Comparison of ENCODE assay signal across 9 cellular contexts in the genomic region with DNA sequence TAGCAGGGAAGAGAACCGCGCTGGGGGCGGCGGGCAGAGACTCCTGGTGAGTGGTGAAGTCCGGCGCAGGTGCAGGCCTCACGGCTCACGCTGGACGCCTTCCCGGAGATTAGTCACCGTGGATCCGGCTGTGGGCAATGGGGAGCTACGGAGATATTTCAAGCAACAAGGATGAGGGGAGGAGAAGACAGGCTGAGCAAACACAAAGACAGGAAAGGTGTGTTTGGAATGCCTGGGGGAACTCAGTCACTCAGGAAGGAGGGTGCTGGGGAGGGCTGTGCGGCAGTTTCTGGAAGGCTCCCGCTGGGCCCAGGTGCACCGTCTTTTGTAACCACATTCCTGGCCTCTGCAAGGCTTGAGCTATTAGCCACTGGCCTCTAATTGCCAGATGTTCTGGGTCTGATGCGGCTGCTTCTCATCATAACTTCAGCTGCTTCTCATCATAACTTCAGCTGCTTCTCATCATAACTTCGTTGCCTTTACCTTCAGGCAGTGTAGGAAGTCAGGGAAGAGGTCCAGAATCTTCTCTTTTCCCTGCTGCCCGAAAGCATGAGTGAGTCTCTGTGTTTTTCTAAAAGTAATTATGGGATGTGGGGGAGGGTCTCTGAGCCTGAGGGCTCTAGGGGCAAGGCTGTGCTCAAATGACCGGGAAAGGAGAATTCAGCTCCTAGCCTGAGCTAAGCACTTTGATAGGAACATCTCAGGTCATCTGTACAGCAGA.
A peak's percentile ranks its signal among the peaks of the same experiment; 100 is the strongest.
DNase-seq lines count a peak whose midpoint lies in the region; ATAC-seq and TF ChIP-seq lines count a peak whose summit lies in the region.
"Had no signal": no experiment of that assay in that cellular context is flagged by ENCODE, and none has a peak within 500 bp of the region (broad histone marks: within the 10 kb centered on the region; RNA-seq: fewer than 3 reads in every experiment).

No MANE protein-coding gene starts in this region.

- peaks cover 2% of the 10 kb centered on the region for H3K27me3 Mint-ChIP-seq in activated CD8-positive, alpha-beta T cell treated with anti-CD3 and anti-CD28 coated beads for 36 hours

- no peak for ATAC-seq in HG02571 (IDR thresholded peaks at IDR 0.05; ENCODE audit: unreplicated experiment)
- no peak for ATAC-seq in activated CD8-positive, alpha-beta T cell treated with anti-CD3 and anti-CD28 coated beads for 36 hours
- ATAC-seq in GM21423 (IDR thresholded peaks at IDR 0.05; ENCODE audit: unreplicated experiment), result no peak
- ATAC-seq: T-cell had no signal

- POLR2A ChIA-PET in activated CD8-positive, alpha-beta T cell treated with anti-CD3 and anti-CD28 coated beads for 36 hours (lab: Charles Lee), result no interaction called here

- no peak for TF ChIP-seq CTCF in foreskin fibroblast (IDR thresholded peaks at IDR 0.05; ENCODE audit: low read depth, low read length)
- TF ChIP-seq CTCF in activated CD8-positive, alpha-beta T cell treated with anti-CD3 and anti-CD28 coated beads for 36 hours (IDR thresholded peaks at IDR 0.05), result no peak

- CTCF ChIA-PET in activated CD8-positive, alpha-beta T cell treated with anti-CD3 and anti-CD28 coated beads for 36 hours (lab: Charles Lee), result no interaction called here

- DNase-seq in EH (ENCODE audit: low read depth), result peak; percentile 81
- peak; percentile 74 to 89 for DNase-seq in foreskin fibroblast
- peak; percentile 72 for DNase-seq in non-pigmented ciliary epithelial cell (ENCODE audit: low read depth)
- no peak for DNase-seq in D341Med (ENCODE audit: low spot score)
- no peak for DNase-seq in activated CD8-positive, alpha-beta T cell treated with anti-CD3 and anti-CD28 coated beads for 36 hours
- DNase-seq: T-cell had no signal

- H3K4me3 Mint-ChIP-seq in activated CD8-positive, alpha-beta T cell treated with anti-CD3 and anti-CD28 coated beads for 36 hours, result no peak overlapping the region
- H3K4me3 Mint-ChIP-seq: T-cell had no signal

- no peak overlapping the region for H3K27ac Mint-ChIP-seq in activated CD8-positive, alpha-beta T cell treated with anti-CD3 and anti-CD28 coated beads for 36 hours
- H3K27ac Mint-ChIP-seq: T-cell had no signal

- intact Hi-C loops in activated CD8-positive, alpha-beta T cell treated with anti-CD3 and anti-CD28 coated beads for 36 hours (cut with micrococcal nuclease), result no loop called here

- H3K4me3 ChIP-seq in foreskin fibroblast (ENCODE audit: low read depth in 1 of 2, low read length in 2 of 2), result no peak overlapping the region

- H3K36me3 Mint-ChIP-seq in activated CD8-positive, alpha-beta T cell treated with anti-CD3 and anti-CD28 coated beads for 36 hours (ENCODE audit: low read depth), result no peaks in the 10 kb centered on the region
- H3K36me3 Mint-ChIP-seq: T-cell had no signal

- H3K9me3 Mint-ChIP-seq in activated CD8-positive, alpha-beta T cell treated with anti-CD3 and anti-CD28 coated beads for 36 hours, result no peaks in the 10 kb centered on the region

- H3K4me1 Mint-ChIP-seq in activated CD8-positive, alpha-beta T cell treated with anti-CD3 and anti-CD28 coated beads for 36 hours (ENCODE audit: low read depth), result no peaks in the 10 kb centered on the region
- H3K4me1 Mint-ChIP-seq: T-cell had no signal

TF ChIP-seq in PFSK-1, 5 proteins besides CTCF, POLR2A, EP300 and RAD21:
- TF ChIP-seq TAF1 (IDR thresholded peaks at IDR 0.05; ENCODE audit: borderline replicate concordance, insufficient read depth, low read length) (peak; percentile 74; the same call in 1 of the 2 replicates), FOXP2 (optimal IDR thresholded peaks at IDR 0.05; ENCODE audit: borderline replicate concordance, extremely low read depth, extremely low read length, insufficient read depth) (peak; percentile 51), POLR2AphosphoS5 (IDR thresholded peaks at IDR 0.05; ENCODE audit: low read depth, low read length) (peak; percentile 77), SIN3A (IDR thresholded peaks at IDR 0.05; ENCODE audit: borderline replicate concordance, insufficient read depth, low read length) (no peak; the same call in 1 of the 2 replicates)
- TF ChIP-seq, protein P1, sequence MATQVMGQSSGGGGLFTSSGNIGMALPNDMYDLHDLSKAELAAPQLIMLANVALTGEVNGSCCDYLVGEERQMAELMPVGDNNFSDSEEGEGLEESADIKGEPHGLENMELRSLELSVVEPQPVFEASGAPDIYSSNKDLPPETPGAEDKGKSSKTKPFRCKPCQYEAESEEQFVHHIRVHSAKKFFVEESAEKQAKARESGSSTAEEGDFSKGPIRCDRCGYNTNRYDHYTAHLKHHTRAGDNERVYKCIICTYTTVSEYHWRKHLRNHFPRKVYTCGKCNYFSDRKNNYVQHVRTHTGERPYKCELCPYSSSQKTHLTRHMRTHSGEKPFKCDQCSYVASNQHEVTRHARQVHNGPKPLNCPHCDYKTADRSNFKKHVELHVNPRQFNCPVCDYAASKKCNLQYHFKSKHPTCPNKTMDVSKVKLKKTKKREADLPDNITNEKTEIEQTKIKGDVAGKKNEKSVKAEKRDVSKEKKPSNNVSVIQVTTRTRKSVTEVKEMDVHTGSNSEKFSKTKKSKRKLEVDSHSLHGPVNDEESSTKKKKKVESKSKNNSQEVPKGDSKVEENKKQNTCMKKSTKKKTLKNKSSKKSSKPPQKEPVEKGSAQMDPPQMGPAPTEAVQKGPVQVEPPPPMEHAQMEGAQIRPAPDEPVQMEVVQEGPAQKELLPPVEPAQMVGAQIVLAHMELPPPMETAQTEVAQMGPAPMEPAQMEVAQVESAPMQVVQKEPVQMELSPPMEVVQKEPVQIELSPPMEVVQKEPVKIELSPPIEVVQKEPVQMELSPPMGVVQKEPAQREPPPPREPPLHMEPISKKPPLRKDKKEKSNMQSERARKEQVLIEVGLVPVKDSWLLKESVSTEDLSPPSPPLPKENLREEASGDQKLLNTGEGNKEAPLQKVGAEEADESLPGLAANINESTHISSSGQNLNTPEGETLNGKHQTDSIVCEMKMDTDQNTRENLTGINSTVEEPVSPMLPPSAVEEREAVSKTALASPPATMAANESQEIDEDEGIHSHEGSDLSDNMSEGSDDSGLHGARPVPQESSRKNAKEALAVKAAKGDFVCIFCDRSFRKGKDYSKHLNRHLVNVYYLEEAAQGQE (IDR thresholded peaks at IDR 0.05; ENCODE audit: insufficient read depth in 1 of 2, low read depth in 2 of 2, low read length in 2 of 2), result peak in 1 of 2 experiments; percentile 47; a peak in 1 of 4 replicates

Comparison
In these comparisons a context has a peak if more than half of its experiments do, and no peak if none do; other contexts are left out.
1. DNase-seq: peak in EH (single experiment), foreskin fibroblast (2 of 2) and non-pigmented ciliary epithelial cell (single experiment); none in D341Med (single experiment) and activated CD8-positive, alpha-beta T cell treated with anti-CD3 and anti-CD28 coated beads for 36 hours (single experiment).